Comparison of ENCODE assay signal across 28 cellular contexts in genomic region chr13:52984881-52985363, GRCh38. TPM values are rescaled to one million over a fixed set of nuclear protein-coding genes. Genes with fewer than 3 reads are reported as not detected.
A peak's percentile ranks its signal among the peaks of the same experiment; 100 is the strongest.
DNase-seq lines count a peak whose midpoint lies in the region; ATAC-seq and TF ChIP-seq lines count a peak whose summit lies in the region.
"Had no signal": no experiment of that assay in that cellular context is flagged by ENCODE, and none has a peak within 500 bp of the region (broad histone marks: within the 10 kb centered on the region; RNA-seq: fewer than 3 reads in every experiment).

No MANE protein-coding gene starts in this region.

- intact Hi-C loops in esophagus muscularis mucosa (cut with DNase I) = no loop called here

- DNase-seq in GM23338 (ENCODE audit: low spot score) (no peak), Karpas-422 (peak; percentile 32), SK-N-SH (peak; percentile 20), esophagus muscularis mucosa (ENCODE audit: extremely low spot score) (peak; percentile 7)
- DNase-seq: 8988T; ACHN; BE2C; C1 segment of cervical spinal cord; CD4-positive, alpha-beta memory T cell; CD4-positive, CD25-positive, alpha-beta regulatory T cell; CD8-positive, alpha-beta memory T cell; COR-L47; DMS 273 treated with DMSO at 0.1 percent for 48 hours; DMS153; DMS53; DMS79; DND-41; GDM1 had no signal

- H3K4me3 Mint-ChIP-seq in GM23338 = no peak overlapping the region
- H3K4me3 Mint-ChIP-seq: CD14-positive monocyte; CD4-positive, alpha-beta memory T cell; CD4-positive, CD25-positive, alpha-beta regulatory T cell; CD8-positive, alpha-beta memory T cell had no signal

- TF ChIP-seq RAD21 in SK-N-SH (IDR thresholded peaks at IDR 0.05; ENCODE audit: low read length) = no peak

- H3K4me1 ChIP-seq in GM23338 (ENCODE audit: insufficient read depth) = no peaks in the 10 kb centered on the region
- no peaks in the 10 kb centered on the region for H3K4me1 ChIP-seq in Karpas-422 (ENCODE audit: low read length)
- H3K4me1 ChIP-seq in SK-N-SH (ENCODE audit: control insufficient read depth in 1 of 2, insufficient read depth in 2 of 2, low read depth in 1 of 2, low read length in 1 of 2) = no peaks in the 10 kb centered on the region; a peak in 1 of 4 replicates
- no peaks in the 10 kb centered on the region for H3K4me1 ChIP-seq in esophagus muscularis mucosa
- H3K4me1 ChIP-seq: BE2C, BLaER1 had no signal

- 56% methylated on average over 5 of the region's 5 CpGs for WGBS in SK-N-SH (ENCODE audit: low lambda C conversion rate)
- WGBS in esophagus muscularis mucosa = 79% methylated on average over 5 of the region's 5 CpGs

- TF ChIP-seq EP300 in SK-N-SH (IDR thresholded peaks at IDR 0.05; ENCODE audit: borderline replicate concordance in 1 of 2, low read depth in 1 of 2, low read length in 1 of 2) = no peak
- no peak for TF ChIP-seq EP300 in esophagus muscularis mucosa (IDR thresholded peaks at IDR 0.05)

- H2AFZ ChIP-seq in GM23338 (0 out of 2 replicates have a peak overlapping the region, but pooled peaks have one; percentile 43), Karpas-422 (ENCODE audit: low read length) (no peak overlapping the region), SK-N-SH (ENCODE audit: low read depth) (no peak overlapping the region)

- H3K4me2 ChIP-seq in GM23338 (no peak overlapping the region), Karpas-422 (ENCODE audit: low read depth, low read length, poor library complexity, severe bottlenecking) (no peak overlapping the region), SK-N-SH (no peak overlapping the region)
- H3K4me2 ChIP-seq: BLaER1 had no signal

- H3F3A ChIP-seq in GM23338 (replicated peaks; ENCODE audit: low read depth) (no peaks in the 10 kb centered on the region), SK-N-SH (replicated peaks; ENCODE audit: insufficient read depth) (peaks cover 8% of the 10 kb centered on the region)

- no peak for TF ChIP-seq POLR2A in esophagus muscularis mucosa (IDR thresholded peaks at IDR 0.05; ENCODE audit: low read depth)

- CTCF ChIA-PET in SK-N-SH (lab: Yijun Ruan, JAX) = interaction anchor here (1.0 to 1.9 kb wide), 2 partner anchors 17 to 135 kb away, joined by 4 to 5 read pairs; no protein-coding TSS in a partner anchor

- H3K27ac ChIP-seq in GM23338 (ENCODE audit: low read depth) (no peak overlapping the region), Karpas-422 (ENCODE audit: low read length) (no peak overlapping the region), SK-N-SH (ENCODE audit: low read depth in 2 of 2, low read length in 1 of 2) (peak overlapping the region in 1 of 2 experiments; percentile 35; a peak in 2 of 4 replicates), esophagus muscularis mucosa (replicated peaks in 1 of 4) (no peak overlapping the region)
- H3K27ac ChIP-seq: BLaER1 had no signal

- H3K9me2 ChIP-seq in GM23338 (ENCODE audit: insufficient read depth) (no peaks in the 10 kb centered on the region), Karpas-422 (replicated peaks; ENCODE audit: insufficient read depth, low read length) (no peaks in the 10 kb centered on the region), SK-N-SH (no peaks in the 10 kb centered on the region)

- ATAC-seq in GM23338 = no peak
- no peak for ATAC-seq in HG03139 (IDR thresholded peaks at IDR 0.05; ENCODE audit: unreplicated experiment)
- ATAC-seq in HG03520 (IDR thresholded peaks at IDR 0.05; ENCODE audit: unreplicated experiment) = no peak
- no peak for ATAC-seq in GM19035 (IDR thresholded peaks at IDR 0.05; ENCODE audit: unreplicated experiment)
- ATAC-seq: GM12878 had no signal

- no peaks in the 10 kb centered on the region for H3K9me3 Mint-ChIP-seq in GM23338
- H3K9me3 Mint-ChIP-seq: CD4-positive, CD25-positive, alpha-beta regulatory T cell; CD8-positive, alpha-beta memory T cell had no signal

- POLR2A ChIA-PET in SK-N-SH (lab: Yijun Ruan, JAX) = no interaction called here

- no peaks in the 10 kb centered on the region for H3K79me2 ChIP-seq in GM23338 (replicated peaks; ENCODE audit: insufficient read depth)
- H3K79me2 ChIP-seq in Karpas-422 (ENCODE audit: low read length) = no peaks in the 10 kb centered on the region
- no peaks in the 10 kb centered on the region for H3K79me2 ChIP-seq in SK-N-SH (ENCODE audit: insufficient read depth)

- H3K27ac Mint-ChIP-seq in GM23338 = no peak overlapping the region
- H3K27ac Mint-ChIP-seq: CD14-positive monocyte; CD4-positive, alpha-beta memory T cell had no signal

- TF ChIP-seq CTCF in GM23338 (conservative IDR thresholded peaks at IDR 0.05; ENCODE audit: low read depth in 2 of 2) = no peak
- no peak for TF ChIP-seq CTCF in SK-N-SH (IDR thresholded peaks at IDR 0.05)
- no peak for TF ChIP-seq CTCF in esophagus muscularis mucosa (IDR thresholded peaks at IDR 0.05)

- no peaks in the 10 kb centered on the region for H3K27me3 ChIP-seq in GM23338 (ENCODE audit: insufficient read depth)
- no peaks in the 10 kb centered on the region for H3K27me3 ChIP-seq in Karpas-422 (ENCODE audit: low read length)
- no peaks in the 10 kb centered on the region for H3K27me3 ChIP-seq in SK-N-SH (ENCODE audit: insufficient read depth)
- peaks cover 0 to 8% (median 0%) of the 10 kb centered on the region in 4 donors for H3K27me3 ChIP-seq in esophagus muscularis mucosa
- H3K27me3 ChIP-seq: BE2C, BLaER1 had no signal

- H3K9ac ChIP-seq in Karpas-422 (ENCODE audit: low read length) (no peak overlapping the region), SK-N-SH (no peak overlapping the region)
- H3K9ac ChIP-seq: BLaER1 had no signal

- H3K4me3 ChIP-seq in GM23338 (no peak overlapping the region), Karpas-422 (ENCODE audit: low read length) (no peak overlapping the region), SK-N-SH (ENCODE audit: low read depth in 2 of 2, low read length in 1 of 2) (no peak overlapping the region), esophagus muscularis mucosa (no peak overlapping the region)
- H3K4me3 ChIP-seq: BLaER1, GM12878 had no signal

- H3K9me3 ChIP-seq in Karpas-422 (ENCODE audit: low read length) (no peaks in the 10 kb centered on the region), SK-N-SH (no peaks in the 10 kb centered on the region), esophagus muscularis mucosa (no peaks in the 10 kb centered on the region)
- H3K9me3 ChIP-seq: BE2C, BLaER1 had no signal

- H4K20me1 ChIP-seq in GM23338 (replicated peaks; ENCODE audit: insufficient read depth) (no peaks in the 10 kb centered on the region), Karpas-422 (ENCODE audit: insufficient read depth, low read depth, low read length) (no peaks in the 10 kb centered on the region), SK-N-SH (ENCODE audit: insufficient read depth) (no peaks in the 10 kb centered on the region)
- H4K20me1 ChIP-seq: BLaER1 had no signal

- H3K36me3 ChIP-seq in GM23338 (ENCODE audit: insufficient read depth) (no peaks in the 10 kb centered on the region), Karpas-422 (ENCODE audit: insufficient read depth, low read length) (no peaks in the 10 kb centered on the region), SK-N-SH (replicated peaks in 1 of 2; ENCODE audit: control insufficient read depth in 1 of 2, insufficient read depth in 2 of 2, low read length in 1 of 2) (no peaks in the 10 kb centered on the region), esophagus muscularis mucosa (no peaks in the 10 kb centered on the region)
- H3K36me3 ChIP-seq: BE2C, BLaER1 had no signal

- no peaks in the 10 kb centered on the region for H3K27me3 Mint-ChIP-seq in GM23338 (ENCODE audit: insufficient read depth, low read depth, poor library complexity)

- H3K36me3 Mint-ChIP-seq in GM23338 (ENCODE audit: low read depth) = no peaks in the 10 kb centered on the region
- H3K36me3 Mint-ChIP-seq: CD14-positive monocyte; CD4-positive, alpha-beta memory T cell; CD4-positive, CD25-positive, alpha-beta regulatory T cell; CD8-positive, alpha-beta memory T cell had no signal

- H3K4me1 Mint-ChIP-seq in GM23338 = no peaks in the 10 kb centered on the region
- H3K4me1 Mint-ChIP-seq: CD14-positive monocyte; CD4-positive, alpha-beta memory T cell; CD4-positive, CD25-positive, alpha-beta regulatory T cell; CD8-positive, alpha-beta memory T cell had no signal

TF ChIP-seq in SK-N-SH, 30 proteins besides CTCF, POLR2A, EP300 and RAD21:
- TF ChIP-seq SIN3A (IDR thresholded peaks at IDR 0.05; ENCODE audit: borderline replicate concordance, low read depth, low read length) (no peak), GATA2 (CRISPR knock-in tag; IDR thresholded peaks at IDR 0.05) (0 out of 2 replicates have a peak, but pooled peaks have one; percentile 23), TAF1 (IDR thresholded peaks at IDR 0.05; ENCODE audit: borderline replicate concordance, low read depth, low read length) (no peak), MXI1 (IDR thresholded peaks at IDR 0.05; ENCODE audit: low read depth, low read length) (no peak), YY1 (IDR thresholded peaks at IDR 0.05; ENCODE audit: low read depth) (no peak), NFIC (IDR thresholded peaks at IDR 0.05; ENCODE audit: borderline replicate concordance) (no peak), RCOR1 (IDR thresholded peaks at IDR 0.05; ENCODE audit: low read length) (no peak), USF1 (IDR thresholded peaks at IDR 0.05; ENCODE audit: borderline replicate concordance, low read depth) (no peak), USF2 (IDR thresholded peaks at IDR 0.05; ENCODE audit: borderline replicate concordance, low read depth, low read length) (no peak)

RNA-seq across cellular contexts. Expression of gene OLFM4, which starts 43.7 kb away (rescaled TPM):
- total RNA-seq in GM23338 (2014; rRNA removed; shearing (Covaris generic)) = not detected in 2 replicates
- not detected in 2 replicates for polyA plus RNA-seq in GM23338 (2016; fragmentation: Nextera tagmentation; extraction: Ambion mirVana)
- total RNA-seq in Karpas-422 (2014; rRNA removed; shearing (Covaris generic); ENCODE audit: low replicate concordance) = not detected in 2 replicates
- not detected in 2 replicates for polyA plus RNA-seq in SK-N-SH (2012; rRNA removed)
- not detected in 2 replicates for polyA plus RNA-seq in SK-N-SH (2012; cell fraction: cytosol; rRNA removed)
- not detected in 2 replicates for polyA plus RNA-seq in SK-N-SH (2012; cell fraction: nucleus; rRNA removed)
- under 1 TPM in 3 of 4 donors, not detected in 1; under 0.01 to 0.66 (median 0.13) TPM for total RNA-seq in esophagus muscularis mucosa
- total RNA-seq: A673; CD4-positive, alpha-beta memory T cell; CD4-positive, CD25-positive, alpha-beta regulatory T cell; CD8-positive, alpha-beta memory T cell; Daoy; G401; GM12878 had no signal
- polyA plus RNA-seq: AG04450; CD14-positive monocyte; CD4-positive, alpha-beta memory T cell; CD4-positive, CD25-positive, alpha-beta regulatory T cell; CD8-positive, alpha-beta memory T cell had no signal
